23 cellular contexts compared by ENCODE assay signal in genomic region chr2:58560531-58560930, GRCh38.
"Had no signal": no experiment of that assay in that cellular context is flagged by ENCODE, and none has a peak within 500 bp of the region (broad histone marks: within the 10 kb centered on the region; RNA-seq: fewer than 3 reads in every experiment).

No MANE protein-coding gene starts in this region.

- H3K4me3 ChIP-seq: K562, SJCRH30, SK-N-MC had no signal

- H3K9ac ChIP-seq: KMS-11 had no signal

- H3K36me3 ChIP-seq: SJCRH30 had no signal

- DNase-seq: Kasumi-1, MM.1S, NCI-H1092 treated with DMSO at 0.1 percent for 48 hours, NCI-H1436, NCI-H187, NCI-H2029, NCI-H2081 treated with DMSO at 0.1 percent for 48 hours, NCI-H2171, NCI-H226, NCI-H446, NCI-H510A, NCI-H524 treated with DMSO at 0.1 percent for 48 hours, NCI-H69, NCI-H774, PC-3, SHP77 treated with DMSO at 0.1 percent for 48 hours, SJCRH30 had no signal

- H3K4me1 ChIP-seq: SJCRH30 had no signal

- H3K27me3 Mint-ChIP-seq: IgD-negative memory B cell had no signal

- H3K9me3 ChIP-seq: SJCRH30 had no signal

- H3K36me3 Mint-ChIP-seq: IgD-negative memory B cell had no signal

- H3K27ac Mint-ChIP-seq: IgD-negative memory B cell had no signal

- H3K4me1 Mint-ChIP-seq: IgD-negative memory B cell had no signal

- H3K9me3 Mint-ChIP-seq: IgD-negative memory B cell had no signal

- H3K27ac ChIP-seq: KMS-11, SJCRH30, SK-N-MC had no signal

- ATAC-seq: Panc1, PC-3, Right ventricle myocardium inferior had no signal

- H3K4me3 Mint-ChIP-seq: IgD-negative memory B cell had no signal
